1 cellular context compared by ENCODE assay signal in the genomic region with DNA sequence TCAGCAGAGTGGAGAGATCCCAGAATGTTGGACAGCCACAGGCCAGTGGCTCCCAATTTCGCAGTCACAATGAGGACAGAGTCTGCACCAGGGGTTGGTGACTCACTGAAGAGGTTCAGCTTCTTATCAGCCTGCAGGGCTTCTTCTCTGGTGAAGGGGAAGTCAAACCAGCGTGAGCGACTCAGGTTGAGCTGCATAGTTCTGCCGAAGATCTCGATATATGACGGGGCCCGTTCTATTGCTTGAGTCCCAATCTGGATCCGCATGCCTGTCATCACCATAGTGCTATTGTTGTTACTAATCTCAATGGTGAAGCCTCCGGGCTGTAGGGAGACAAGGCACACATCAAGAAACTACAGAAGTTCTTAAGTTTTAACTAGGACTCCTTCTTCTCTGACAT.
TF ChIP-seq lines count a peak whose summit lies in the region.

No MANE protein-coding gene starts in this region.

TF ChIP-seq in K562, 482 proteins besides CTCF, POLR2A, EP300 and RAD21 (continued from another document):
- TF ChIP-seq, protein P1, sequence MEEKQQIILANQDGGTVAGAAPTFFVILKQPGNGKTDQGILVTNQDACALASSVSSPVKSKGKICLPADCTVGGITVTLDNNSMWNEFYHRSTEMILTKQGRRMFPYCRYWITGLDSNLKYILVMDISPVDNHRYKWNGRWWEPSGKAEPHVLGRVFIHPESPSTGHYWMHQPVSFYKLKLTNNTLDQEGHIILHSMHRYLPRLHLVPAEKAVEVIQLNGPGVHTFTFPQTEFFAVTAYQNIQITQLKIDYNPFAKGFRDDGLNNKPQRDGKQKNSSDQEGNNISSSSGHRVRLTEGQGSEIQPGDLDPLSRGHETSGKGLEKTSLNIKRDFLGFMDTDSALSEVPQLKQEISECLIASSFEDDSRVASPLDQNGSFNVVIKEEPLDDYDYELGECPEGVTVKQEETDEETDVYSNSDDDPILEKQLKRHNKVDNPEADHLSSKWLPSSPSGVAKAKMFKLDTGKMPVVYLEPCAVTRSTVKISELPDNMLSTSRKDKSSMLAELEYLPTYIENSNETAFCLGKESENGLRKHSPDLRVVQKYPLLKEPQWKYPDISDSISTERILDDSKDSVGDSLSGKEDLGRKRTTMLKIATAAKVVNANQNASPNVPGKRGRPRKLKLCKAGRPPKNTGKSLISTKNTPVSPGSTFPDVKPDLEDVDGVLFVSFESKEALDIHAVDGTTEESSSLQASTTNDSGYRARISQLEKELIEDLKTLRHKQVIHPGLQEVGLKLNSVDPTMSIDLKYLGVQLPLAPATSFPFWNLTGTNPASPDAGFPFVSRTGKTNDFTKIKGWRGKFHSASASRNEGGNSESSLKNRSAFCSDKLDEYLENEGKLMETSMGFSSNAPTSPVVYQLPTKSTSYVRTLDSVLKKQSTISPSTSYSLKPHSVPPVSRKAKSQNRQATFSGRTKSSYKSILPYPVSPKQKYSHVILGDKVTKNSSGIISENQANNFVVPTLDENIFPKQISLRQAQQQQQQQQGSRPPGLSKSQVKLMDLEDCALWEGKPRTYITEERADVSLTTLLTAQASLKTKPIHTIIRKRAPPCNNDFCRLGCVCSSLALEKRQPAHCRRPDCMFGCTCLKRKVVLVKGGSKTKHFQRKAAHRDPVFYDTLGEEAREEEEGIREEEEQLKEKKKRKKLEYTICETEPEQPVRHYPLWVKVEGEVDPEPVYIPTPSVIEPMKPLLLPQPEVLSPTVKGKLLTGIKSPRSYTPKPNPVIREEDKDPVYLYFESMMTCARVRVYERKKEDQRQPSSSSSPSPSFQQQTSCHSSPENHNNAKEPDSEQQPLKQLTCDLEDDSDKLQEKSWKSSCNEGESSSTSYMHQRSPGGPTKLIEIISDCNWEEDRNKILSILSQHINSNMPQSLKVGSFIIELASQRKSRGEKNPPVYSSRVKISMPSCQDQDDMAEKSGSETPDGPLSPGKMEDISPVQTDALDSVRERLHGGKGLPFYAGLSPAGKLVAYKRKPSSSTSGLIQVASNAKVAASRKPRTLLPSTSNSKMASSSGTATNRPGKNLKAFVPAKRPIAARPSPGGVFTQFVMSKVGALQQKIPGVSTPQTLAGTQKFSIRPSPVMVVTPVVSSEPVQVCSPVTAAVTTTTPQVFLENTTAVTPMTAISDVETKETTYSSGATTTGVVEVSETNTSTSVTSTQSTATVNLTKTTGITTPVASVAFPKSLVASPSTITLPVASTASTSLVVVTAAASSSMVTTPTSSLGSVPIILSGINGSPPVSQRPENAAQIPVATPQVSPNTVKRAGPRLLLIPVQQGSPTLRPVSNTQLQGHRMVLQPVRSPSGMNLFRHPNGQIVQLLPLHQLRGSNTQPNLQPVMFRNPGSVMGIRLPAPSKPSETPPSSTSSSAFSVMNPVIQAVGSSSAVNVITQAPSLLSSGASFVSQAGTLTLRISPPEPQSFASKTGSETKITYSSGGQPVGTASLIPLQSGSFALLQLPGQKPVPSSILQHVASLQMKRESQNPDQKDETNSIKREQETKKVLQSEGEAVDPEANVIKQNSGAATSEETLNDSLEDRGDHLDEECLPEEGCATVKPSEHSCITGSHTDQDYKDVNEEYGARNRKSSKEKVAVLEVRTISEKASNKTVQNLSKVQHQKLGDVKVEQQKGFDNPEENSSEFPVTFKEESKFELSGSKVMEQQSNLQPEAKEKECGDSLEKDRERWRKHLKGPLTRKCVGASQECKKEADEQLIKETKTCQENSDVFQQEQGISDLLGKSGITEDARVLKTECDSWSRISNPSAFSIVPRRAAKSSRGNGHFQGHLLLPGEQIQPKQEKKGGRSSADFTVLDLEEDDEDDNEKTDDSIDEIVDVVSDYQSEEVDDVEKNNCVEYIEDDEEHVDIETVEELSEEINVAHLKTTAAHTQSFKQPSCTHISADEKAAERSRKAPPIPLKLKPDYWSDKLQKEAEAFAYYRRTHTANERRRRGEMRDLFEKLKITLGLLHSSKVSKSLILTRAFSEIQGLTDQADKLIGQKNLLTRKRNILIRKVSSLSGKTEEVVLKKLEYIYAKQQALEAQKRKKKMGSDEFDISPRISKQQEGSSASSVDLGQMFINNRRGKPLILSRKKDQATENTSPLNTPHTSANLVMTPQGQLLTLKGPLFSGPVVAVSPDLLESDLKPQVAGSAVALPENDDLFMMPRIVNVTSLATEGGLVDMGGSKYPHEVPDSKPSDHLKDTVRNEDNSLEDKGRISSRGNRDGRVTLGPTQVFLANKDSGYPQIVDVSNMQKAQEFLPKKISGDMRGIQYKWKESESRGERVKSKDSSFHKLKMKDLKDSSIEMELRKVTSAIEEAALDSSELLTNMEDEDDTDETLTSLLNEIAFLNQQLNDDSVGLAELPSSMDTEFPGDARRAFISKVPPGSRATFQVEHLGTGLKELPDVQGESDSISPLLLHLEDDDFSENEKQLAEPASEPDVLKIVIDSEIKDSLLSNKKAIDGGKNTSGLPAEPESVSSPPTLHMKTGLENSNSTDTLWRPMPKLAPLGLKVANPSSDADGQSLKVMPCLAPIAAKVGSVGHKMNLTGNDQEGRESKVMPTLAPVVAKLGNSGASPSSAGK (IDR thresholded peaks at IDR 0.05): no peak
